ENCODE assay signal across 29 cellular contexts in genomic region chr11:60929774-60930173, GRCh38. TPM values are rescaled to one million over a fixed set of nuclear protein-coding genes. Genes with fewer than 3 reads are reported as not detected.
"Had no signal": no experiment of that assay in that cellular context is flagged by ENCODE, and none has a peak within 500 bp of the region (broad histone marks: within the 10 kb centered on the region; RNA-seq: fewer than 3 reads in every experiment).

No MANE protein-coding gene starts in this region.

- H3K36me3 ChIP-seq: left lung, lower lobe of right lung, right atrium auricular region, thoracic aorta, vagina had no signal

- FAIRE-seq: bronchial epithelial cell had no signal

- H2AFZ ChIP-seq: parathyroid adenoma had no signal

- H3K36me3 Mint-ChIP-seq: activated CD8-positive, alpha-beta memory T cell treated with anti-CD3 and anti-CD28 coated beads, Interleukin-2, amount 10 ng/mL, durations not matched to agents 7 days and 5 days; activated naive CD4-positive, alpha-beta T cell treated with anti-CD3 and anti-CD28 coated beads, Interleukin-2, amount 50 U/mL, for 72 hours had no signal

- H3K9me3 Mint-ChIP-seq: activated naive CD4-positive, alpha-beta T cell treated with anti-CD3 and anti-CD28 coated beads, Interleukin-2, amount 50 U/mL, for 72 hours; activated T-helper 2 cell treated with anti-CD3 and anti-CD28 coated beads, Interferon-gamma antibody, Interleukin-2, Interleukin-4, amounts not matched to agents 10 μg/mL and 5 μg/mL and 100 μg/mL, durations not matched to agents 14 hours and 24 hours and 36 hours; central memory CD8-positive, alpha-beta T cell; dendritic cell treated with granulocyte-macrophage colony-stimulating factor and Interleukin-4, amounts not matched to agents 40 ng/mL and 50 ng/mL, for 4 days; endodermal cell; nephron; stimulated activated naive CD8-positive, alpha-beta T cell treated with anti-CD3 and anti-CD28 coated beads, Interleukin-15, Interleukin-2, amounts not matched to agents 100 ng/mL and 50 ng/mL, for 24 hours; WTC11 had no signal

- H3K27ac Mint-ChIP-seq: activated CD8-positive, alpha-beta memory T cell treated with anti-CD3 and anti-CD28 coated beads, Interleukin-2, amount 10 ng/mL, durations not matched to agents 7 days and 5 days; activated CD8-positive, alpha-beta T cell treated with anti-CD3 and anti-CD28 coated beads, Interleukin-2, amount 10 ng/mL, durations not matched to agents 7 days and 5 days; activated naive CD4-positive, alpha-beta T cell treated with anti-CD3 and anti-CD28 coated beads, Interleukin-2, amount 50 U/mL, for 72 hours; activated T-helper 2 cell treated with anti-CD3 and anti-CD28 coated beads, Interferon-gamma antibody, Interleukin-2, Interleukin-4, amounts not matched to agents 10 μg/mL and 5 μg/mL and 100 μg/mL, durations not matched to agents 14 hours and 24 hours and 36 hours; dendritic cell treated with granulocyte-macrophage colony-stimulating factor and Interleukin-4, amounts not matched to agents 40 ng/mL and 50 ng/mL, for 4 days; endodermal cell; nephron; stimulated activated naive CD8-positive, alpha-beta T cell treated with anti-CD3 and anti-CD28 coated beads, Interleukin-15, Interleukin-2, amounts not matched to agents 100 ng/mL and 50 ng/mL, for 24 hours; WTC11 had no signal

- DNase-seq: activated CD4-positive, alpha-beta T cell treated with anti-CD3 and anti-CD28 coated beads, Interleukin-2, amount 50 U/mL, for 1 hour; activated CD8-positive, alpha-beta memory T cell treated with anti-CD3 and anti-CD28 coated beads, Interleukin-2, amount 10 ng/mL, durations not matched to agents 7 days and 5 days; activated CD8-positive, alpha-beta T cell treated with anti-CD3 and anti-CD28 coated beads, Interleukin-2, amount 10 ng/mL, durations not matched to agents 7 days and 5 days; activated naive CD4-positive, alpha-beta T cell; activated T-cell treated with anti-CD3 and anti-CD28 coated beads, Interleukin-2, amount 50 U/mL, for 48 hours; anterior cingulate cortex; endodermal cell; foreskin keratinocyte; left lung; lower lobe of right lung; mucosa of descending colon; nucleus accumbens; stimulated activated CD4-positive, alpha-beta T cell treated with anti-CD3 and anti-CD28 coated beads, Interleukin-2, amount 100 ng/mL, for 48 hours; T-helper 2 cell; trophoblast cell had no signal

- ATAC-seq: activated CD8-positive, alpha-beta memory T cell treated with anti-CD3 and anti-CD28 coated beads, Interleukin-2, amount 10 ng/mL, durations not matched to agents 7 days and 5 days; activated CD8-positive, alpha-beta T cell treated with anti-CD3 and anti-CD28 coated beads, Interleukin-2, amount 10 ng/mL, durations not matched to agents 7 days and 5 days; activated naive CD4-positive, alpha-beta T cell treated with anti-CD3 and anti-CD28 coated beads, Interleukin-2, amount 50 U/mL, for 72 hours; foreskin keratinocyte; left lung; lower lobe of right lung; mucosa of descending colon; WTC11 had no signal

- H3K27me3 ChIP-seq: foreskin keratinocyte, vagina had no signal

- H3K27ac ChIP-seq: esophagus muscularis mucosa, foreskin keratinocyte, left lung, lower lobe of right lung, parathyroid adenoma, right atrium auricular region, thoracic aorta, vagina had no signal

- H3K9me3 ChIP-seq: esophagus muscularis mucosa, left lung, lower lobe of right lung, mucosa of descending colon, right atrium auricular region, thoracic aorta, vagina had no signal

- H3K79me2 ChIP-seq: parathyroid adenoma had no signal

- H3K4me3 ChIP-seq: esophagus muscularis mucosa, left lung, lower lobe of right lung, mucosa of descending colon, right atrium auricular region, thoracic aorta, vagina had no signal

- H3K9ac ChIP-seq: parathyroid adenoma had no signal

- H3K4me3 Mint-ChIP-seq: activated CD8-positive, alpha-beta memory T cell treated with anti-CD3 and anti-CD28 coated beads, Interleukin-2, amount 10 ng/mL, durations not matched to agents 7 days and 5 days; activated CD8-positive, alpha-beta T cell treated with anti-CD3 and anti-CD28 coated beads, Interleukin-2, amount 10 ng/mL, durations not matched to agents 7 days and 5 days; central memory CD8-positive, alpha-beta T cell; dendritic cell treated with granulocyte-macrophage colony-stimulating factor and Interleukin-4, amounts not matched to agents 40 ng/mL and 50 ng/mL, for 4 days; endodermal cell; nephron; stimulated activated naive CD8-positive, alpha-beta T cell treated with anti-CD3 and anti-CD28 coated beads, Interleukin-15, Interleukin-2, amounts not matched to agents 100 ng/mL and 50 ng/mL, for 24 hours; WTC11 had no signal

- H3K4me1 ChIP-seq: foreskin keratinocyte, parathyroid adenoma had no signal

RNA-seq across cellular contexts. Expression of gene CD6, which starts 41.7 kb away (rescaled TPM):
- total RNA-seq: bronchial epithelial cell, pulmonary artery endothelial cell had no signal
